Comparison of ENCODE assay signal across 11 cellular contexts in the genomic region with DNA sequence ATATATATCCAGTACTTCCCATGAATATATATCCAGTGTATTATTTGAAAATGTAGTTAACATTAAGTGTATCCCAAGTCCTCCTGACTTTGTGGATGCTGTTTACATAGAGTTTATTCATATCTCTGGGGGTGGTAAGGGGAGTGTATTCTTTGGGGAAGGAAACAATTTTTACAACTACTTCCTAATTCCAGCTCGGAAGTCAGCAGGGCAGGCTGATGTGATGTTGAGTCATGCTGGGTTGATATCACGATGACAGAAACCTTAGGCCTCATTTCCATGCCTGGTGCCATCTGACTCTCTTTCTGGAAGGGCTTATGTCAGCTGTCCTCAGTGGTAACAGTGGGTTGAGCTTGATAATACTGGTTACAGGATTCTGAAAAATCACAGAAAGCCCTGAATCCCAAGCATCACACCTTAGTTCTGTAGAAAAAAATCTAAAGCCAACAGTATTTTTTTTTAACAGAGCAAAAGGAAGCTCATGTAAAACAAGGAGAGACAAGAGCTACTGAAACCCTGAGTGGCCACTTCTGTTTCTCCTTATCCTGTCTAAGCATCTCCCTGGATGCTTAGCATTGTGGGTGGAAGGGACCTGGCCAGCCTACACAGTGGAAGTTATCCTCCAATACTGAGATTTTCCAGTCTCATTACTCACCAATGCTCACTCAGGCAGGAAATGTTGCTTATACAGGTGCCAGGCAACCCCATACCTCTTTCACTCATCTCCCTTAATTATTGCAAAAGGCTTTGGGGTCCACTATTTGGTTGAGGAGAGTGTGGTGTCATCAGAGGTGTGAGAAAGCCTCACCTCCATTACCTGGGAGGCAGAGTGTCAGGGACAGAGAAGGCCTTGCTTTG.
A peak's percentile ranks its signal among the peaks of the same experiment; 100 is the strongest.
DNase-seq lines count a peak whose midpoint lies in the region; ATAC-seq and TF ChIP-seq lines count a peak whose summit lies in the region.
"Had no signal": no experiment of that assay in that cellular context is flagged by ENCODE, and none has a peak within 500 bp of the region (broad histone marks: within the 10 kb centered on the region; RNA-seq: fewer than 3 reads in every experiment).

No MANE protein-coding gene starts in this region.

- H3K27ac ChIP-seq in sigmoid colon: no peak overlapping the region
- H3K27ac ChIP-seq: spleen had no signal

- H3K4me1 ChIP-seq in sigmoid colon: no peaks in the 10 kb centered on the region
- H3K4me1 ChIP-seq: spleen had no signal

- peaks cover 0 to 2% (median 0%) of the 10 kb centered on the region in 4 donors for H3K9me3 ChIP-seq in sigmoid colon

- no peaks in the 10 kb centered on the region for H3K27me3 ChIP-seq in sigmoid colon

- DNase-seq in ELR (ENCODE audit: low read depth) (peak; percentile 56), NCI-H226 (peak; percentile 65), dedifferentiated amniotic fluid mesenchymal stem cell (ENCODE audit: extremely low spot score) (peak; percentile 62), omental fat pad (ENCODE audit: low spot score) (no peak), NCI-H2029 (lab: John Stamatoyannopoulos, UW) (no peak), SHP77 treated with DMSO at 0.1 percent for 48 hours (lab: John Stamatoyannopoulos, UW) (no peak), amniotic stem cell (lab: John Stamatoyannopoulos, UW) (no peak), sigmoid colon (no peak)
- DNase-seq: NCI-H510A treated with DMSO at 0.1 percent for 48 hours; spleen; stimulated activated naive CD4-positive, alpha-beta T cell treated with Interleukin-2 at 50 U/mL for 16 hours had no signal

- no peak for TF ChIP-seq POLR2A in sigmoid colon (IDR thresholded peaks at IDR 0.05)

- WGBS in sigmoid colon, 2 donors: 47 to 55% methylated on average over 2 of the region's 2 CpGs

- no peak overlapping the region for H3K4me3 ChIP-seq in sigmoid colon
- H3K4me3 ChIP-seq: spleen had no signal

- H3K36me3 ChIP-seq in sigmoid colon: no peaks in the 10 kb centered on the region
- H3K36me3 ChIP-seq: spleen had no signal

- intact Hi-C loops in sigmoid colon (cut with DNase I): no loop called here

- peak; percentile 39 for ATAC-seq in omental fat pad (ENCODE audit: low FRiP score)

- TF ChIP-seq EP300 in sigmoid colon (IDR thresholded peaks at IDR 0.05): no peak

- TF ChIP-seq CTCF in omental fat pad (IDR thresholded peaks at IDR 0.05) (no peak), sigmoid colon (IDR thresholded peaks at IDR 0.05) (no peak)

Comparison
In these comparisons a context has a peak if more than half of its experiments do, and no peak if none do; other contexts are left out.
1. DNase-seq: peak in ELR (single experiment), NCI-H226 (single experiment) and dedifferentiated amniotic fluid mesenchymal stem cell (single experiment); none in omental fat pad (single experiment), NCI-H2029 (single experiment), SHP77 treated with DMSO at 0.1 percent for 48 hours (single experiment), amniotic stem cell (single experiment) and sigmoid colon (single experiment).